8 cellular contexts compared by ENCODE assay signal in genomic region chr15:101242160-101242998, GRCh38. TPM values are rescaled to one million over a fixed set of nuclear protein-coding genes. Genes with fewer than 3 reads are reported as not detected.
DNase-seq lines count a peak whose midpoint lies in the region; ATAC-seq and TF ChIP-seq lines count a peak whose summit lies in the region.

No MANE protein-coding gene starts in this region.

- CTCF ChIA-PET in mammary epithelial cell (lab: Charles Lee; ENCODE audit: low non-redundant PET): no interaction called here

- peak overlapping the region; percentile 48 for H3K4me2 ChIP-seq in mammary epithelial cell (ENCODE audit: insufficient read depth, low read depth, low read length)

- intact Hi-C loops in Right ventricle myocardium superior (cut with DNase I) (loop anchor here (10.0 kb wide), 1 partner anchor 68 kb away; no protein-coding TSS in a partner anchor), cardiac septum (cut with DNase I) (no loop called here), mammary epithelial cell (cut with micrococcal nuclease) (no loop called here), posterior vena cava (cut with DNase I) (loop anchor here in 1 of 2 donors (10.0 kb wide), 1 partner anchor 68 kb away; no protein-coding TSS in a partner anchor)

- H3K36me3 ChIP-seq in mammary epithelial cell (ENCODE audit: insufficient read depth, low read length): no peaks in the 10 kb centered on the region
- H3K36me3 ChIP-seq in neutrophil: no peaks in the 10 kb centered on the region

- WGBS in mammary epithelial cell (ENCODE audit: low coverage, missing lambda C conversion rate): 33% methylated on average over 11 of the region's 12 CpGs

- DNase-seq in Right ventricle myocardium superior: no peak
- DNase-seq in cardiac septum (ENCODE audit: low spot score): no peak
- DNase-seq in T follicular helper cell (ENCODE audit: low read depth): peak; percentile 48
- DNase-seq in mammary epithelial cell: peak; percentile 57
- no peak for DNase-seq in NCI-H226
- no peak for DNase-seq in posterior vena cava (ENCODE audit: low spot score)

- peaks cover 100% of the 10 kb centered on the region for H3K79me2 ChIP-seq in mammary epithelial cell (ENCODE audit: insufficient read depth, low read length)

- H3K4me1 ChIP-seq in mammary epithelial cell (ENCODE audit: insufficient read depth, low read length): peaks cover 56% of the 10 kb centered on the region
- H3K4me1 ChIP-seq in neutrophil (ENCODE audit: control insufficient read depth in 1 of 2, insufficient read depth in 1 of 2, low read depth in 1 of 2, low read length in 1 of 2): peaks cover 98 to 100% of the 10 kb centered on the region in 2 experiments

- ATAC-seq in Right ventricle myocardium superior (ENCODE audit: poor library complexity): peak; percentile 40
- peak; percentile 78 for ATAC-seq in HG03095 (IDR thresholded peaks at IDR 0.05; ENCODE audit: unreplicated experiment)

- dilution Hi-C loops in mammary epithelial cell (cut with HindIII; ENCODE audit: low sequenced_read_pairs): loop anchor here (5.0 kb wide), 1 partner anchor 50 kb away; no protein-coding TSS in a partner anchor

- no peak overlapping the region for H3K9ac ChIP-seq in mammary epithelial cell (ENCODE audit: insufficient read depth, low read length)

- no peak overlapping the region for H2AFZ ChIP-seq in mammary epithelial cell (ENCODE audit: low read depth, low read length)

- TF ChIP-seq CTCF in mammary epithelial cell (conservative IDR thresholded peaks at IDR 0.05 in 1 of 2, IDR thresholded peaks at IDR 0.05 in 1 of 2; ENCODE audit: extremely low read depth in 1 of 2, insufficient read depth in 1 of 2, low read depth in 1 of 2, low read length in 2 of 2) (no peak), neutrophil (IDR thresholded peaks at IDR 0.05) (no peak)

- H4K20me1 ChIP-seq in mammary epithelial cell (ENCODE audit: insufficient read depth, low read length): no peaks in the 10 kb centered on the region

- H3K9me3 ChIP-seq in mammary epithelial cell (replicated peaks; ENCODE audit: insufficient read depth, low read length) (no peaks in the 10 kb centered on the region), neutrophil (no peaks in the 10 kb centered on the region)

- H3K27me3 ChIP-seq in mammary epithelial cell (ENCODE audit: insufficient read depth, low read length): no peaks in the 10 kb centered on the region
- no peaks in the 10 kb centered on the region for H3K27me3 ChIP-seq in neutrophil

- H3K27ac ChIP-seq in mammary epithelial cell (ENCODE audit: insufficient read depth, low read depth, low read length) (peak overlapping the region; percentile 9), neutrophil (peak overlapping the region; percentile 97)

- H3K4me3 ChIP-seq in mammary epithelial cell (replicated peaks in 1 of 3; ENCODE audit: insufficient read depth in 1 of 3, low read depth in 2 of 3, low read length in 3 of 3) (no peak overlapping the region), neutrophil (ENCODE audit: low read depth in 1 of 2, low read length in 1 of 2) (peak overlapping the region; percentile 62 to 65)

- no TSS peak for BruUV-seq in mammary epithelial cell (replicated peaks; lab: Mats Ljungman, UMichigan)

- in situ Hi-C loops in mammary epithelial cell (cut with MboI; ENCODE audit: low sequenced_read_pairs in 2 of 2): no loop called here

RNA-seq across cellular contexts. Expression of gene CHSY1, which starts 9.5 kb away (rescaled TPM):
- total RNA-seq in Right ventricle myocardium superior (12.7 TPM), cardiac septum (17.5 TPM), mammary epithelial cell (10 to 100 TPM; 37.9 to 40.2 TPM), posterior vena cava (10 to 100 TPM; 48.6 to 57.3 TPM)
- polyA plus RNA-seq in mammary epithelial cell: 30.2 TPM
- 83.7 TPM for polyA minus RNA-seq in mammary epithelial cell

RNA-seq across cellular contexts. Expression of gene SELENOS, which starts 34.9 kb away (rescaled TPM):
- 41.1 TPM for total RNA-seq in Right ventricle myocardium superior
- total RNA-seq in cardiac septum: 51.6 TPM
- 10 to 100 TPM; 51.7 to 81.2 TPM for total RNA-seq in mammary epithelial cell
- 68.4 TPM for polyA plus RNA-seq in mammary epithelial cell
- 23.9 TPM for polyA minus RNA-seq in mammary epithelial cell
- total RNA-seq in posterior vena cava: 10 to 100 TPM; 67.4 to 76.7 TPM

RNA-seq across cellular contexts. Expression of gene SNRPA1, which starts 52.7 kb away (rescaled TPM):
- total RNA-seq in Right ventricle myocardium superior (27.9 TPM), cardiac septum (26.0 TPM), mammary epithelial cell (10 to 100 TPM; 17.2 to 85.7 TPM), posterior vena cava (10 to 100 TPM; 33.6 to 38.2 TPM)
- polyA plus RNA-seq in mammary epithelial cell: 75.0 TPM
- 32.0 TPM for polyA minus RNA-seq in mammary epithelial cell

Comparison
In these comparisons a context has a peak if more than half of its experiments do, and no peak if none do; other contexts are left out.
1. DNase-seq: peak in T follicular helper cell (single experiment) and mammary epithelial cell (single experiment); none in Right ventricle myocardium superior (single experiment), cardiac septum (single experiment), NCI-H226 (single experiment) and posterior vena cava (single experiment).
2. H3K4me3 ChIP-seq: peak in neutrophil (2 of 2); none in mammary epithelial cell (0 of 3).